Comparison of ENCODE assay signal across 1 cellular context in genomic region chrX:37380920-37381319, GRCh38.
TF ChIP-seq lines count a peak whose summit lies in the region.

No MANE protein-coding gene starts in this region.

TF ChIP-seq in HEK293, 187 proteins besides CTCF, POLR2A, EP300 and RAD21 (continued from another document and continues in another):
- TF ChIP-seq, protein P1, sequence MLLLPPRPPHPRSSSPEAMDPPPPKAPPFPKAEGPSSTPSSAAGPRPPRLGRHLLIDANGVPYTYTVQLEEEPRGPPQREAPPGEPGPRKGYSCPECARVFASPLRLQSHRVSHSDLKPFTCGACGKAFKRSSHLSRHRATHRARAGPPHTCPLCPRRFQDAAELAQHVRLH (tag by site-specific recombination; IDR thresholded peaks at IDR 0.05), result no peak
- TF ChIP-seq KLF1 (tag by site-specific recombination; IDR thresholded peaks at IDR 0.05) (no peak), ZNF169 (tag by site-specific recombination; IDR thresholded peaks at IDR 0.05) (no peak), WT1 (tag by site-specific recombination; IDR thresholded peaks at IDR 0.05) (no peak), KLF16 (tag by site-specific recombination; IDR thresholded peaks at IDR 0.05) (no peak), ZNF394 (tag by site-specific recombination; IDR thresholded peaks at IDR 0.05; ENCODE audit: borderline replicate concordance) (no peak), ZNF670 (tag by site-specific recombination; IDR thresholded peaks at IDR 0.05; ENCODE audit: low read depth) (no peak), SP7 (tag by site-specific recombination; IDR thresholded peaks at IDR 0.05) (no peak), KLF17 (tag by site-specific recombination; IDR thresholded peaks at IDR 0.05) (no peak), GFI1B (tag by site-specific recombination; IDR thresholded peaks at IDR 0.05) (no peak), ZNF37A (tag by site-specific recombination; IDR thresholded peaks at IDR 0.05) (no peak), HOXD13 (CRISPR knock-in tag; IDR thresholded peaks at IDR 0.05; ENCODE audit: borderline replicate concordance) (no peak), ZNF510 (tag by site-specific recombination; IDR thresholded peaks at IDR 0.05; ENCODE audit: insufficient replicate concordance) (no peak), OSR2 (tag by site-specific recombination; IDR thresholded peaks at IDR 0.05) (peak; percentile 27; the same call in 1 of the 2 replicates), ZNF792 (tag by site-specific recombination; IDR thresholded peaks at IDR 0.05) (no peak), ZNF658 (tag by site-specific recombination; IDR thresholded peaks at IDR 0.05) (no peak), ZIC2 (tag by site-specific recombination; IDR thresholded peaks at IDR 0.05) (no peak), ZNF16 (tag by site-specific recombination; IDR thresholded peaks at IDR 0.05; ENCODE audit: low read depth) (no peak), SETDB1 (IDR thresholded peaks at IDR 0.05; ENCODE audit: insufficient read length, low read length) (no peak), ZNF302 (tag by site-specific recombination; IDR thresholded peaks at IDR 0.05; ENCODE audit: low read depth) (no peak), HOXA7 (CRISPR knock-in tag; IDR thresholded peaks at IDR 0.05; ENCODE audit: borderline replicate concordance) (no peak), ZBTB48 (tag by site-specific recombination; IDR thresholded peaks at IDR 0.05) (no peak), ZBTB8A (tag by site-specific recombination; IDR thresholded peaks at IDR 0.05) (no peak), ZNF624 (tag by site-specific recombination; IDR thresholded peaks at IDR 0.05) (no peak), ZBTB11 (tag by site-specific recombination; conservative IDR thresholded peaks at IDR 0.05; ENCODE audit: low read depth) (no peak), ZNF558 (tag by site-specific recombination; IDR thresholded peaks at IDR 0.05) (no peak), ZNF561 (tag by site-specific recombination; IDR thresholded peaks at IDR 0.05; ENCODE audit: borderline replicate concordance) (0 out of 2 replicates have a peak, but pooled peaks have one; percentile 24), ZNF335 (tag by site-specific recombination; conservative IDR thresholded peaks at IDR 0.05) (no peak), ZNF501 (tag by site-specific recombination; IDR thresholded peaks at IDR 0.05) (no peak), ZNF549 (tag by site-specific recombination; IDR thresholded peaks at IDR 0.05) (no peak), KLF9 (tag by site-specific recombination; IDR thresholded peaks at IDR 0.05; ENCODE audit: low read depth) (no peak), SALL2 (tag by site-specific recombination; IDR thresholded peaks at IDR 0.05; ENCODE audit: borderline replicate concordance) (no peak), ZNF843 (tag by site-specific recombination; IDR thresholded peaks at IDR 0.05) (peak; percentile 66), ZNF544 (tag by site-specific recombination; IDR thresholded peaks at IDR 0.05) (no peak), ZXDB (tag by site-specific recombination; IDR thresholded peaks at IDR 0.05) (peak; percentile 70), ZNF692 (tag by site-specific recombination; IDR thresholded peaks at IDR 0.05) (no peak), ZBTB20 (tag by site-specific recombination; IDR thresholded peaks at IDR 0.05) (peak; percentile 24; the same call in 1 of the 2 replicates), KLF8 (tag by site-specific recombination; IDR thresholded peaks at IDR 0.05) (peak; percentile 29; the same call in 1 of the 2 replicates), SP3 (tag by site-specific recombination; IDR thresholded peaks at IDR 0.05) (no peak), ZNF404 (tag by site-specific recombination; IDR thresholded peaks at IDR 0.05) (no peak), ZSCAN23 (tag by site-specific recombination; IDR thresholded peaks at IDR 0.05) (no peak)
- TF ChIP-seq, protein P2, sequence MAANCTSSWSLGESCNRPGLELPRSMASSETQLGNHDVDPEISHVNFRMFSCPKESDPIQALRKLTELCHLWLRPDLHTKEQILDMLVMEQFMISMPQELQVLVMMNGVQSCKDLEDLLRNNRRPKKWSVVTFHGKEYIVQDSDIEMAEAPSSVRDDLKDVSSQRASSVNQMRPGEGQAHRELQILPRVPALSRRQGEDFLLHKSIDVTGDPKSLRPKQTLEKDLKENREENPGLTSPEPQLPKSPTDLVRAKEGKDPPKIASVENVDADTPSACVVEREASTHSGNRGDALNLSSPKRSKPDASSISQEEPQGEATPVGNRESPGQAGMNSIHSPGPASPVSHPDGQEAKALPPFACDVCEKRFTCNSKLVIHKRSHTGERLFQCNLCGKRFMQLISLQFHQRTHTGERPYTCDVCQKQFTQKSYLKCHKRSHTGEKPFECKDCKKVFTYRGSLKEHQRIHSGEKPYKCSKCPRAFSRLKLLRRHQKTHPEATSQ (tag by site-specific recombination; IDR thresholded peaks at IDR 0.05), result no peak
- TF ChIP-seq, protein P3, sequence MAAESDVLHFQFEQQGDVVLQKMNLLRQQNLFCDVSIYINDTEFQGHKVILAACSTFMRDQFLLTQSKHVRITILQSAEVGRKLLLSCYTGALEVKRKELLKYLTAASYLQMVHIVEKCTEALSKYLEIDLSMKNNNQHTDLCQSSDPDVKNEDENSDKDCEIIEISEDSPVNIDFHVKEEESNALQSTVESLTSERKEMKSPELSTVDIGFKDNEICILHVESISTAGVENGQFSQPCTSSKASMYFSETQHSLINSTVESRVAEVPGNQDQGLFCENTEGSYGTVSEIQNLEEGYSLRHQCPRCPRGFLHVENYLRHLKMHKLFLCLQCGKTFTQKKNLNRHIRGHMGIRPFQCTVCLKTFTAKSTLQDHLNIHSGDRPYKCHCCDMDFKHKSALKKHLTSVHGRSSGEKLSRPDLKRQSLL (tag by site-specific recombination; IDR thresholded peaks at IDR 0.05), result no peak
- TF ChIP-seq, protein P4, sequence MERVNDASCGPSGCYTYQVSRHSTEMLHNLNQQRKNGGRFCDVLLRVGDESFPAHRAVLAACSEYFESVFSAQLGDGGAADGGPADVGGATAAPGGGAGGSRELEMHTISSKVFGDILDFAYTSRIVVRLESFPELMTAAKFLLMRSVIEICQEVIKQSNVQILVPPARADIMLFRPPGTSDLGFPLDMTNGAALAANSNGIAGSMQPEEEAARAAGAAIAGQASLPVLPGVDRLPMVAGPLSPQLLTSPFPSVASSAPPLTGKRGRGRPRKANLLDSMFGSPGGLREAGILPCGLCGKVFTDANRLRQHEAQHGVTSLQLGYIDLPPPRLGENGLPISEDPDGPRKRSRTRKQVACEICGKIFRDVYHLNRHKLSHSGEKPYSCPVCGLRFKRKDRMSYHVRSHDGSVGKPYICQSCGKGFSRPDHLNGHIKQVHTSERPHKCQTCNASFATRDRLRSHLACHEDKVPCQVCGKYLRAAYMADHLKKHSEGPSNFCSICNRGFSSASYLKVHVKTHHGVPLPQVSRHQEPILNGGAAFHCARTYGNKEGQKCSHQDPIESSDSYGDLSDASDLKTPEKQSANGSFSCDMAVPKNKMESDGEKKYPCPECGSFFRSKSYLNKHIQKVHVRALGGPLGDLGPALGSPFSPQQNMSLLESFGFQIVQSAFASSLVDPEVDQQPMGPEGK (tag by site-specific recombination; IDR thresholded peaks at IDR 0.05), result 0 out of 2 replicates have a peak, but pooled peaks have one; percentile 20
- TF ChIP-seq, protein P5, sequence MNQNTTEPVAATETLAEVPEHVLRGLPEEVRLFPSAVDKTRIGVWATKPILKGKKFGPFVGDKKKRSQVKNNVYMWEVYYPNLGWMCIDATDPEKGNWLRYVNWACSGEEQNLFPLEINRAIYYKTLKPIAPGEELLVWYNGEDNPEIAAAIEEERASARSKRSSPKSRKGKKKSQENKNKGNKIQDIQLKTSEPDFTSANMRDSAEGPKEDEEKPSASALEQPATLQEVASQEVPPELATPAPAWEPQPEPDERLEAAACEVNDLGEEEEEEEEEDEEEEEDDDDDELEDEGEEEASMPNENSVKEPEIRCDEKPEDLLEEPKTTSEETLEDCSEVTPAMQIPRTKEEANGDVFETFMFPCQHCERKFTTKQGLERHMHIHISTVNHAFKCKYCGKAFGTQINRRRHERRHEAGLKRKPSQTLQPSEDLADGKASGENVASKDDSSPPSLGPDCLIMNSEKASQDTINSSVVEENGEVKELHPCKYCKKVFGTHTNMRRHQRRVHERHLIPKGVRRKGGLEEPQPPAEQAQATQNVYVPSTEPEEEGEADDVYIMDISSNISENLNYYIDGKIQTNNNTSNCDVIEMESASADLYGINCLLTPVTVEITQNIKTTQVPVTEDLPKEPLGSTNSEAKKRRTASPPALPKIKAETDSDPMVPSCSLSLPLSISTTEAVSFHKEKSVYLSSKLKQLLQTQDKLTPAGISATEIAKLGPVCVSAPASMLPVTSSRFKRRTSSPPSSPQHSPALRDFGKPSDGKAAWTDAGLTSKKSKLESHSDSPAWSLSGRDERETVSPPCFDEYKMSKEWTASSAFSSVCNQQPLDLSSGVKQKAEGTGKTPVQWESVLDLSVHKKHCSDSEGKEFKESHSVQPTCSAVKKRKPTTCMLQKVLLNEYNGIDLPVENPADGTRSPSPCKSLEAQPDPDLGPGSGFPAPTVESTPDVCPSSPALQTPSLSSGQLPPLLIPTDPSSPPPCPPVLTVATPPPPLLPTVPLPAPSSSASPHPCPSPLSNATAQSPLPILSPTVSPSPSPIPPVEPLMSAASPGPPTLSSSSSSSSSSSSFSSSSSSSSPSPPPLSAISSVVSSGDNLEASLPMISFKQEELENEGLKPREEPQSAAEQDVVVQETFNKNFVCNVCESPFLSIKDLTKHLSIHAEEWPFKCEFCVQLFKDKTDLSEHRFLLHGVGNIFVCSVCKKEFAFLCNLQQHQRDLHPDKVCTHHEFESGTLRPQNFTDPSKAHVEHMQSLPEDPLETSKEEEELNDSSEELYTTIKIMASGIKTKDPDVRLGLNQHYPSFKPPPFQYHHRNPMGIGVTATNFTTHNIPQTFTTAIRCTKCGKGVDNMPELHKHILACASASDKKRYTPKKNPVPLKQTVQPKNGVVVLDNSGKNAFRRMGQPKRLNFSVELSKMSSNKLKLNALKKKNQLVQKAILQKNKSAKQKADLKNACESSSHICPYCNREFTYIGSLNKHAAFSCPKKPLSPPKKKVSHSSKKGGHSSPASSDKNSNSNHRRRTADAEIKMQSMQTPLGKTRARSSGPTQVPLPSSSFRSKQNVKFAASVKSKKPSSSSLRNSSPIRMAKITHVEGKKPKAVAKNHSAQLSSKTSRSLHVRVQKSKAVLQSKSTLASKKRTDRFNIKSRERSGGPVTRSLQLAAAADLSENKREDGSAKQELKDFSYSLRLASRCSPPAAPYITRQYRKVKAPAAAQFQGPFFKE (tag by site-specific recombination; IDR thresholded peaks at IDR 0.05; ENCODE audit: borderline replicate concordance), result no peak
- TF ChIP-seq, protein P6, sequence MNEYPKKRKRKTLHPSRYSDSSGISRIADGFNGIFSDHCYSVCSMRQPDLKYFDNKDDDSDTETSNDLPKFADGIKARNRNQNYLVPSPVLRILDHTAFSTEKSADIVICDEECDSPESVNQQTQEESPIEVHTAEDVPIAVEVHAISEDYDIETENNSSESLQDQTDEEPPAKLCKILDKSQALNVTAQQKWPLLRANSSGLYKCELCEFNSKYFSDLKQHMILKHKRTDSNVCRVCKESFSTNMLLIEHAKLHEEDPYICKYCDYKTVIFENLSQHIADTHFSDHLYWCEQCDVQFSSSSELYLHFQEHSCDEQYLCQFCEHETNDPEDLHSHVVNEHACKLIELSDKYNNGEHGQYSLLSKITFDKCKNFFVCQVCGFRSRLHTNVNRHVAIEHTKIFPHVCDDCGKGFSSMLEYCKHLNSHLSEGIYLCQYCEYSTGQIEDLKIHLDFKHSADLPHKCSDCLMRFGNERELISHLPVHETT (tag by site-specific recombination; IDR thresholded peaks at IDR 0.05), result no peak
- TF ChIP-seq, protein P7, sequence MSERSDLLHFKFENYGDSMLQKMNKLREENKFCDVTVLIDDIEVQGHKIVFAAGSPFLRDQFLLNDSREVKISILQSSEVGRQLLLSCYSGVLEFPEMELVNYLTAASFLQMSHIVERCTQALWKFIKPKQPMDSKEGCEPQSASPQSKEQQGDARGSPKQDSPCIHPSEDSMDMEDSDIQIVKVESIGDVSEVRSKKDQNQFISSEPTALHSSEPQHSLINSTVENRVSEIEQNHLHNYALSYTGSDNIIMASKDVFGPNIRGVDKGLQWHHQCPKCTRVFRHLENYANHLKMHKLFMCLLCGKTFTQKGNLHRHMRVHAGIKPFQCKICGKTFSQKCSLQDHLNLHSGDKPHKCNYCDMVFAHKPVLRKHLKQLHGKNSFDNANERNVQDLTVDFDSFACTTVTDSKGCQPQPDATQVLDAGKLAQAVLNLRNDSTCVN (tag by site-specific recombination; optimal IDR thresholded peaks at IDR 0.05), result no peak
